In the genomic region with DNA sequence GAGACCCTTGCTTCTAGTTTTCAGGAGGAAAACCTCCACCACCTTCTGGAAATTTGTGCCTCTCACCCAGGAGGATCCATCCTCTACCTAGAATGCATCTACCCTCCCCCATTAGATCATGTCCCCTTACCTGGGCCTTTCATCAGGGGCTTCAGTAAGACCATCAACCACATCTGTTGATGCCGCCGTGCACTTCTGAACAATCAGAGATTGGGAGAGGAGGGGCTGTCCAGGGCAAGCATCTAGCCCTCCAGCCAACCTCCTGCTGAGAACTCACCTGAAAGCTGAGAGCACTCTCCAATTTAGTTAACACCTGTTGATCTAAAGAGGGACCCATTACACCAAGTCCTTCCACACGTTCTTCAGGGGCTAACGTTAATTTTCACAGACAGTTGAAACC, we compare ENCODE assay signal across 24 cellular contexts. TPM values are rescaled to one million over a fixed set of nuclear protein-coding genes. Genes with fewer than 3 reads are reported as not detected.
DNase-seq lines count a peak whose midpoint lies in the region; ATAC-seq and TF ChIP-seq lines count a peak whose summit lies in the region.
"Had no signal": no experiment of that assay in that cellular context is flagged by ENCODE, and none has a peak within 500 bp of the region (broad histone marks: within the 10 kb centered on the region; RNA-seq: fewer than 3 reads in every experiment).

No MANE protein-coding gene starts in this region.

- no peak overlapping the region for H4K8ac ChIP-seq in neuronal stem cell (ENCODE audit: low read depth, low read length)

- CTCF ChIA-PET in HEK293 (lab: Yijun Ruan, JAX), result no interaction called here
- CTCF ChIA-PET in activated CD8-positive, alpha-beta memory T cell treated with anti-CD3 and anti-CD28 coated beads, Interleukin-2, amount 10 ng/mL, durations not matched to agents 7 days and 5 days (lab: Charles Lee), result no interaction called here

- no peak overlapping the region for H3K27ac Mint-ChIP-seq in activated CD8-positive, alpha-beta memory T cell treated with anti-CD3 and anti-CD28 coated beads, Interleukin-2, amount 10 ng/mL, durations not matched to agents 7 days and 5 days
- H3K27ac Mint-ChIP-seq: CD4-positive, alpha-beta T cell had no signal

- no peak overlapping the region for H4K91ac ChIP-seq in neuronal stem cell (ENCODE audit: low read depth, low read length, poor library complexity)

- no peaks in the 10 kb centered on the region for H3K27me3 ChIP-seq in neuronal stem cell (ENCODE audit: control insufficient read depth in 3 of 3, insufficient read depth in 3 of 3, low read depth in 1 of 3, low read length in 3 of 3)
- H3K27me3 ChIP-seq: BLaER1 had no signal

- H3K27me3 Mint-ChIP-seq in activated CD8-positive, alpha-beta memory T cell treated with anti-CD3 and anti-CD28 coated beads, Interleukin-2, amount 10 ng/mL, durations not matched to agents 7 days and 5 days, result peaks cover 5% of the 10 kb centered on the region
- H3K27me3 Mint-ChIP-seq: CD4-positive, alpha-beta T cell had no signal

- no peak overlapping the region for H3K23ac ChIP-seq in neuronal stem cell (ENCODE audit: low read depth, low read length, poor library complexity)

- DNase-seq in DMS153 (lab: John Stamatoyannopoulos, UW) (peak; percentile 9), DMS153 treated with DMSO at 0.1 percent for 48 hours (lab: John Stamatoyannopoulos, UW; ENCODE audit: unreplicated experiment) (no peak), NCI-H510A treated with DMSO at 0.1 percent for 48 hours (lab: John Stamatoyannopoulos, UW) (peak; percentile 31), neuronal stem cell (ENCODE audit: low spot score) (no peak), GM20000 (ENCODE audit: low spot score) (no peak)
- no peak for DNase-seq in activated CD8-positive, alpha-beta memory T cell treated with anti-CD3 and anti-CD28 coated beads, Interleukin-2, amount 10 ng/mL, durations not matched to agents 7 days and 5 days
- DNase-seq: ACHN; CD4-positive, alpha-beta T cell; COR-L47; EL; GF-D8; Karpas-422; NCI-H1436; NCI-H2029 treated with DMSO at 0.1 percent for 48 hours; NCI-H526; NK-92 treated with Interleukin-12 subunit alpha and Interleukin-12 subunit beta, amount 100 ng/mL, for 24 hours had no signal

- H3K79me1 ChIP-seq in neuronal stem cell (ENCODE audit: low read depth, low read length), result no peaks in the 10 kb centered on the region

- no peak for ATAC-seq in HG03442 (IDR thresholded peaks at IDR 0.05; ENCODE audit: unreplicated experiment)
- no peak for ATAC-seq in activated CD8-positive, alpha-beta memory T cell treated with anti-CD3 and anti-CD28 coated beads, Interleukin-2, amount 10 ng/mL, durations not matched to agents 7 days and 5 days
- ATAC-seq: SK-N-SH treated with all-trans-retinoic acid at 6 μM for 48 hours had no signal

- POLR2A ChIA-PET in HEK293 (lab: Yijun Ruan, JAX), result no interaction called here

- no peak overlapping the region for H3K14ac ChIP-seq in neuronal stem cell (ENCODE audit: low read length)

- no peak overlapping the region for H2BK120ac ChIP-seq in neuronal stem cell (ENCODE audit: low read depth, low read length)

- H2BK5ac ChIP-seq in neuronal stem cell (ENCODE audit: low read length), result no peak overlapping the region

- no peak overlapping the region for H3K4ac ChIP-seq in neuronal stem cell (ENCODE audit: low read length)

- H3K9me3 Mint-ChIP-seq in activated CD8-positive, alpha-beta memory T cell treated with anti-CD3 and anti-CD28 coated beads, Interleukin-2, amount 10 ng/mL, durations not matched to agents 7 days and 5 days (ENCODE audit: low read depth), result no peaks in the 10 kb centered on the region
- H3K9me3 Mint-ChIP-seq: CD4-positive, alpha-beta T cell; IgD-negative memory B cell had no signal

- TF ChIP-seq CTCF in HEK293 (tag by site-specific recombination; IDR thresholded peaks at IDR 0.05) (no peak), GM20000 (IDR thresholded peaks at IDR 0.05; ENCODE audit: extremely low read depth, missing control alignments) (no peak)

- H3K4me1 Mint-ChIP-seq in activated CD8-positive, alpha-beta memory T cell treated with anti-CD3 and anti-CD28 coated beads, Interleukin-2, amount 10 ng/mL, durations not matched to agents 7 days and 5 days, result peaks cover 10% of the 10 kb centered on the region

- H2AFZ ChIP-seq in neuronal stem cell (ENCODE audit: low read length), result no peak overlapping the region

- H2BK15ac ChIP-seq in neuronal stem cell (ENCODE audit: low read length), result no peak overlapping the region

- peak overlapping the region; percentile 6 for H3K18ac ChIP-seq in neuronal stem cell (ENCODE audit: low read length)

- H3K4me3 ChIP-seq in HEK293 (ENCODE audit: low read depth, low read length) (no peak overlapping the region), neuronal stem cell (ENCODE audit: low read length in 2 of 2) (no peak overlapping the region)
- H3K4me3 ChIP-seq: BLaER1 had no signal

- H3K4me3 Mint-ChIP-seq in activated CD8-positive, alpha-beta memory T cell treated with anti-CD3 and anti-CD28 coated beads, Interleukin-2, amount 10 ng/mL, durations not matched to agents 7 days and 5 days, result no peak overlapping the region
- H3K4me3 Mint-ChIP-seq: CD4-positive, alpha-beta T cell; IgD-negative memory B cell had no signal

- WGBS in neuronal stem cell (ENCODE audit: extremely low coverage in 2 of 2, insufficient read length in 2 of 2, insufficient replicate concordance in 1 of 2), 2 donors, result no CpG with 5 or more reads among the region's 4 CpGs

- no peaks in the 10 kb centered on the region for H3K9me3 ChIP-seq in HEK293 (ENCODE audit: control insufficient read depth, insufficient read depth, low read depth, low read length)
- H3K9me3 ChIP-seq in neuronal stem cell (replicated peaks in 1 of 2; ENCODE audit: control insufficient read depth in 2 of 2, insufficient read depth in 1 of 2, low read depth in 1 of 2, low read length in 2 of 2), result no peaks in the 10 kb centered on the region
- H3K9me3 ChIP-seq: BLaER1 had no signal

- peaks cover 1% of the 10 kb centered on the region for H3K36me3 Mint-ChIP-seq in activated CD8-positive, alpha-beta memory T cell treated with anti-CD3 and anti-CD28 coated beads, Interleukin-2, amount 10 ng/mL, durations not matched to agents 7 days and 5 days

- H3K4me1 ChIP-seq in HEK293 (ENCODE audit: control insufficient read depth, insufficient read depth, low read length) (no peaks in the 10 kb centered on the region), neuronal stem cell (ENCODE audit: control insufficient read depth in 2 of 2, insufficient read depth in 1 of 2, low read depth in 1 of 2, low read length in 2 of 2) (no peaks in the 10 kb centered on the region)

- H2AK5ac ChIP-seq in neuronal stem cell (ENCODE audit: low read depth, low read length), result no peak overlapping the region

- H2BK12ac ChIP-seq in neuronal stem cell (ENCODE audit: low read length), result no peak overlapping the region

- H3K9ac ChIP-seq in neuronal stem cell (ENCODE audit: low read depth, low read length, poor library complexity), result no peak overlapping the region
- H3K9ac ChIP-seq: BLaER1 had no signal

- H3K36me3 ChIP-seq in HEK293 (ENCODE audit: control insufficient read depth in 2 of 2, insufficient read depth in 1 of 2, low read length in 2 of 2), result no peaks in the 10 kb centered on the region
- no peaks in the 10 kb centered on the region for H3K36me3 ChIP-seq in neuronal stem cell (replicated peaks in 1 of 2; ENCODE audit: control insufficient read depth in 2 of 2, insufficient read depth in 2 of 2, low read length in 2 of 2)
- H3K36me3 ChIP-seq: BLaER1 had no signal

- H3K27ac ChIP-seq in HEK293 (ENCODE audit: extremely low read depth, low read depth, low read length) (no peak overlapping the region), neuronal stem cell (replicated peaks; ENCODE audit: low read length) (no peak overlapping the region)
- H3K27ac ChIP-seq: 22Rv1, BLaER1, RWPE1 had no signal

- no peak overlapping the region for H3K4me2 ChIP-seq in neuronal stem cell (ENCODE audit: insufficient read depth, low read length, poor library complexity, severe bottlenecking)
- H3K4me2 ChIP-seq: BLaER1 had no signal

TF ChIP-seq in HEK293, 187 proteins besides CTCF, POLR2A, EP300 and RAD21:
- TF ChIP-seq ZNF404 (tag by site-specific recombination; IDR thresholded peaks at IDR 0.05) (no peak), HOXA7 (CRISPR knock-in tag; IDR thresholded peaks at IDR 0.05; ENCODE audit: borderline replicate concordance) (no peak), SCRT2 (tag by site-specific recombination; IDR thresholded peaks at IDR 0.05) (peak; percentile 76)

RNA-seq across cellular contexts. Expression of gene PIK3CG, which starts 57.6 kb away (rescaled TPM):
- not detected for polyA plus RNA-seq in neuronal stem cell (2013, experiment 1 of 2)
- not detected for polyA plus RNA-seq in neuronal stem cell (2013, experiment 2 of 2)
- total RNA-seq in activated CD8-positive, alpha-beta memory T cell treated with anti-CD3 and anti-CD28 coated beads, Interleukin-2, amount 10 ng/mL, durations not matched to agents 7 days and 5 days, result 10 to 100 TPM; 50.5 to 57.5 TPM
- total RNA-seq: H4 had no signal

Comparison
In these comparisons a context has a peak if more than half of its experiments do, and no peak if none do; other contexts are left out.
1. DNase-seq: peak in DMS153 (single experiment) and NCI-H510A treated with DMSO at 0.1 percent for 48 hours (single experiment); none in DMS153 treated with DMSO at 0.1 percent for 48 hours (single experiment), neuronal stem cell (single experiment), GM20000 (single experiment) and activated CD8-positive, alpha-beta memory T cell treated with anti-CD3 and anti-CD28 coated beads, Interleukin-2, amount 10 ng/mL, durations not matched to agents 7 days and 5 days (single experiment).